Comparison of ENCODE assay signal across 8 cellular contexts in genomic region chr11:67270256-67271211, GRCh38. TPM values are rescaled to one million over a fixed set of nuclear protein-coding genes. Genes with fewer than 3 reads are reported as not detected.
A peak's percentile ranks its signal among the peaks of the same experiment; 100 is the strongest.
DNase-seq lines count a peak whose midpoint lies in the region; ATAC-seq and TF ChIP-seq lines count a peak whose summit lies in the region.

No MANE protein-coding gene starts in this region.

- peak overlapping the region; percentile 71; the same call in 1 of the 2 replicates for H3K4me3 ChIP-seq in GM08714 (ENCODE audit: low read length)
- peak overlapping the region; percentile 23 to 97 (median 82) for H3K4me3 ChIP-seq in Peyer's patch
- H3K4me3 ChIP-seq in effector memory CD4-positive, alpha-beta T cell (ENCODE audit: insufficient read depth, low read depth, low read length, poor library complexity, severe bottlenecking), result peak overlapping the region; percentile 86
- H3K4me3 ChIP-seq in mononuclear cell (ENCODE audit: low read length), result peak overlapping the region; percentile 87

- no peak for ATAC-seq in GM18861 (IDR thresholded peaks at IDR 0.05; ENCODE audit: unreplicated experiment)
- ATAC-seq in activated CD4-positive, CD25-positive, alpha-beta regulatory T cell treated with anti-CD3 and anti-CD28 coated beads, Interleukin-2, amount 50 U/mL, for 24 hours, result no peak

- H3K4me1 ChIP-seq in Peyer's patch (peaks cover 19 to 86% (median 81%) of the 10 kb centered on the region in 4 donors), mononuclear cell (ENCODE audit: insufficient read depth, low read length) (peaks cover 88% of the 10 kb centered on the region)
- peaks cover 82% of the 10 kb centered on the region for H3K4me1 ChIP-seq in effector memory CD4-positive, alpha-beta T cell (ENCODE audit: control insufficient read depth, insufficient read depth, low read length, poor library complexity, severe bottlenecking)

- TF ChIP-seq CTCF in Peyer's patch (IDR thresholded peaks at IDR 0.05), result no peak

- peak; percentile 56 to 70 (median 61) for DNase-seq in Peyer's patch
- no peak for DNase-seq in effector memory CD4-positive, alpha-beta T cell
- DNase-seq in 8988T, result no peak
- no peak for DNase-seq in stimulated activated CD4-positive, alpha-beta T cell treated with anti-CD3 and anti-CD28 coated beads, Interleukin-4, amount 100 ng/mL, for 24 hours

- TF ChIP-seq POLR2A in Peyer's patch (IDR thresholded peaks at IDR 0.05), result no peak

- H3K27me3 ChIP-seq in Peyer's patch (no peaks in the 10 kb centered on the region), mononuclear cell (ENCODE audit: insufficient read depth, low read length) (no peaks in the 10 kb centered on the region)
- no peaks in the 10 kb centered on the region for H3K27me3 ChIP-seq in effector memory CD4-positive, alpha-beta T cell (replicated peaks; ENCODE audit: control insufficient read depth, insufficient read depth, low read length, poor library complexity, severe bottlenecking)

- H3K27ac ChIP-seq in Peyer's patch, result peak overlapping the region; percentile 90 to 100 (median 98)
- H3K27ac ChIP-seq in effector memory CD4-positive, alpha-beta T cell (ENCODE audit: insufficient read depth, low read length, poor library complexity, severe bottlenecking), result peak overlapping the region; percentile 90

- H3K9me3 ChIP-seq in Peyer's patch, result no peaks in the 10 kb centered on the region
- H3K9me3 ChIP-seq in effector memory CD4-positive, alpha-beta T cell (ENCODE audit: control insufficient read depth, low read length), result no peaks in the 10 kb centered on the region
- no peaks in the 10 kb centered on the region for H3K9me3 ChIP-seq in mononuclear cell (ENCODE audit: low read depth, low read length)

- peaks cover 0 to 21% (median 0%) of the 10 kb centered on the region in 3 donors for H3K36me3 ChIP-seq in Peyer's patch
- H3K36me3 ChIP-seq in effector memory CD4-positive, alpha-beta T cell (ENCODE audit: control insufficient read depth, insufficient read depth, low read length), result peaks cover 6% of the 10 kb centered on the region

RNA-seq across cellular contexts. Expression of gene GRK2, which starts 4.3 kb away (rescaled TPM):
- total RNA-seq in Peyer's patch (100 to 1,000 TPM; 103 to 276 (median 163) TPM), mononuclear cell (185 TPM)

RNA-seq across cellular contexts. Expression of gene ANKRD13D, which starts 18.6 kb away (rescaled TPM):
- total RNA-seq in Peyer's patch, result 10 to 100 TPM; 25.4 to 97.4 (median 41.5) TPM
- total RNA-seq in mononuclear cell, result 48.4 TPM

RNA-seq across cellular contexts. Expression of gene SSH3, which starts 32.8 kb away (rescaled TPM):
- total RNA-seq in Peyer's patch (100 to 1,000 TPM in 2 of 4 donors, 10 to 100 TPM in 2; 55.9 to 128 (median 99.9) TPM), mononuclear cell (4.6 TPM)

Comparison
In these comparisons a context has a peak if more than half of its experiments do, and no peak if none do; other contexts are left out.
1. DNase-seq: peak in Peyer's patch (3 of 3); none in effector memory CD4-positive, alpha-beta T cell (0 of 3), 8988T (single experiment) and stimulated activated CD4-positive, alpha-beta T cell treated with anti-CD3 and anti-CD28 coated beads, Interleukin-4, amount 100 ng/mL, for 24 hours (single experiment).
2. RNA of gene SSH3, which starts 32.8 kb away (total RNA-seq): 55.9 to 128 TPM in Peyer's patch; 4.6 TPM in mononuclear cell (single experiment); every median in the first group is over 10 times any median in the second.
3. Peak in every context shown above with its lines, with median percentiles within 50 percentile points of each other: H3K4me3 ChIP-seq.